In the genomic region with DNA sequence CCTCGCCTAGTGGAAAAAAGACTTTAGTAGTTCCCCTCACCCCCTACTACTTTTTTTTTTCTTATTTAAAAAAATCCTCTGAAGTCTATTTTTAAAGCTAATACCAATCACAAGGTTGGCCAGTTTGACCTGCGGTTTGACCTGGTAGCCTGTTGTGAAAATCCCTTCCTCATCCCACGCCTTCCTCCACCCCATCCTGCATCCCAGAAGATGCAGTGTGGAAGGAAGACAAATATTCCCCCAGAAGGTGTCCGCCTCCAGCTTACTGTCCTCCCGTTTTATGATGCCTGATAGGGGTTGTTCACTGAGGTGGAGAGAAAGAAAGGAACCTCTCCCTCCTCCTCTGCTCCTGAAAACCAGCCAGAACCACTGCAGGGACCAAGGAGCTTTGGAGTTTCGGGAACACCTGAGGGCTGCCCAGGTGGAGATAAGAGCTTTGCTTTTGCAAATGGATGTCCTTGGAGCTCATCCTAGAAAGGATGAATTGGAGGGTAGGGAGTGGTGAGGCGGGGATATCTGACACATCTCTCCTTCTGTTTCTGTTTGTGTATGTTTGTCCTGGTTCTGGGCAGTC, we compare ENCODE assay signal across 10 cellular contexts. TPM values are rescaled to one million over a fixed set of nuclear protein-coding genes. Genes with fewer than 3 reads are reported as not detected.
A peak's percentile ranks its signal among the peaks of the same experiment; 100 is the strongest.
DNase-seq lines count a peak whose midpoint lies in the region; ATAC-seq, FAIRE-seq and TF ChIP-seq lines count a peak whose summit lies in the region.
"Had no signal": no experiment of that assay in that cellular context is flagged by ENCODE, and none has a peak within 500 bp of the region (broad histone marks: within the 10 kb centered on the region; RNA-seq: fewer than 3 reads in every experiment).

No MANE protein-coding gene starts in this region.

- H3K27ac ChIP-seq in Panc1 (ENCODE audit: low read length): no peak overlapping the region
- no peak overlapping the region for H3K27ac ChIP-seq in iPS DF 6.9 (ENCODE audit: low read length)
- H3K27ac ChIP-seq in gastrocnemius medialis: no peak overlapping the region

- ATAC-seq in Panc1 (no peak), gastrocnemius medialis (no peak), GM21381 (IDR thresholded peaks at IDR 0.05; ENCODE audit: unreplicated experiment) (no peak)

- BruUV-seq in Panc1 (replicated peaks; lab: Mats Ljungman, UMichigan): no TSS peak

- peak; percentile 16 for FAIRE-seq in GM12891 (lab: Jason Lieb, UNC)

- no peak for TF ChIP-seq POLR2A in GM12891 (IDR thresholded peaks at IDR 0.05; ENCODE audit: low read depth, low read length)
- TF ChIP-seq POLR2A in gastrocnemius medialis (IDR thresholded peaks at IDR 0.05): no peak

- H3K36me3 ChIP-seq in Panc1 (ENCODE audit: control insufficient read depth, insufficient read depth, low read length): no peaks in the 10 kb centered on the region
- no peaks in the 10 kb centered on the region; the same call in 1 of the 2 replicates for H3K36me3 ChIP-seq in iPS DF 6.9 (ENCODE audit: control insufficient read depth, insufficient read depth, low read length)
- H3K36me3 ChIP-seq in gastrocnemius medialis: no peaks in the 10 kb centered on the region

- POLR2A ChIA-PET in Panc1 (lab: Charles Lee): no interaction called here

- intact Hi-C loops in Panc1 (cut with micrococcal nuclease; ENCODE audit: unreplicated experiment) (no loop called here), gastrocnemius medialis (cut with DNase I; ENCODE audit: low total_unique reads) (no loop called here)

- no peaks in the 10 kb centered on the region for H3K9me3 ChIP-seq in Panc1 (ENCODE audit: control insufficient read depth, insufficient read depth, low read depth, low read length)
- H3K9me3 ChIP-seq in iPS DF 6.9 (ENCODE audit: control insufficient read depth, insufficient read depth, low read length): no peaks in the 10 kb centered on the region
- no peaks in the 10 kb centered on the region for H3K9me3 ChIP-seq in gastrocnemius medialis

- WGBS in iPS DF 6.9 (ENCODE audit: insufficient coverage, insufficient read length): no CpG with 5 or more reads among the region's 7 CpGs

- H3K4me1 ChIP-seq in Panc1 (ENCODE audit: control insufficient read depth, insufficient read depth, low read length): peaks cover 5% of the 10 kb centered on the region
- peaks cover 5% of the 10 kb centered on the region; the same call in 1 of the 2 replicates for H3K4me1 ChIP-seq in iPS DF 6.9 (ENCODE audit: control insufficient read depth, insufficient read depth, low read length)
- peaks cover 6 to 11% of the 10 kb centered on the region in 2 donors for H3K4me1 ChIP-seq in gastrocnemius medialis

- CTCF ChIA-PET in Panc1 (lab: Charles Lee): no interaction called here

- in situ Hi-C loops in Panc1 (cut with HindIII; ENCODE audit: low pct_unique_long_range_greater_than_20kb, low sequenced_read_pairs): no loop called here
- in situ Hi-C loops in gastrocnemius medialis (cut with MboI; ENCODE audit: low sequenced_read_pairs in 4 of 4): no loop called here

- TF ChIP-seq CTCF in Panc1 (IDR thresholded peaks at IDR 0.05): no peak
- no peak for TF ChIP-seq CTCF in gastrocnemius medialis (IDR thresholded peaks at IDR 0.05 in 4 of 5, conservative IDR thresholded peaks at IDR 0.05 in 1 of 5)

- H3K4me3 ChIP-seq in Panc1 (ENCODE audit: low read depth in 2 of 2, low read length in 2 of 2) (peak overlapping the region; percentile 38 to 46), iPS DF 6.9 (ENCODE audit: low read length) (peak overlapping the region; percentile 31; the same call in 1 of the 2 replicates), gastrocnemius medialis (peak overlapping the region; percentile 18 to 51 (median 40))

- peaks cover 29% of the 10 kb centered on the region for H3K27me3 ChIP-seq in Panc1 (ENCODE audit: control insufficient read depth, insufficient read depth, low read length)
- peaks cover 33% of the 10 kb centered on the region for H3K27me3 ChIP-seq in iPS DF 6.9 (ENCODE audit: control insufficient read depth, insufficient read depth, low read length)
- H3K27me3 ChIP-seq in gastrocnemius medialis: peaks cover 51 to 56% (median 56%) of the 10 kb centered on the region in 3 donors

- DNase-seq in GM12891 (ENCODE audit: insufficient read length, low spot score) (no peak), Panc1 (ENCODE audit: low read depth, low spot score) (no peak), iPS DF 6.9 (ENCODE audit: low read depth, low spot score) (no peak), gastrocnemius medialis (no peak), Kasumi-1 (lab: John Stamatoyannopoulos, UW) (no peak), NCI-H2196 (lab: John Stamatoyannopoulos, UW; ENCODE audit: unreplicated experiment) (no peak)
- no peak for DNase-seq in activated CD4-positive, CD25-positive, alpha-beta regulatory T cell treated with anti-CD3 and anti-CD28 coated beads, Interleukin-2, amount 50 U/mL, for 72 hours
- DNase-seq: activated CD4-positive, alpha-beta T cell treated with anti-CD3 and anti-CD28 coated beads for 4 hours; cortex of kidney had no signal

TF ChIP-seq in GM12891, 5 proteins besides CTCF, POLR2A, EP300 and RAD21:
- TF ChIP-seq POU2F2 (IDR thresholded peaks at IDR 0.05; ENCODE audit: low read depth, low read length) (no peak), PAX5 (IDR thresholded peaks at IDR 0.05; ENCODE audit: insufficient read depth, low read length, severe bottlenecking) (no peak), SPI1 (IDR thresholded peaks at IDR 0.05; ENCODE audit: low read depth, low read length) (no peak), POLR2AphosphoS5 (IDR thresholded peaks at IDR 0.05; ENCODE audit: low read depth, low read length) (no peak), TAF1 (IDR thresholded peaks at IDR 0.05; ENCODE audit: low read depth, low read length) (no peak)

RNA-seq across cellular contexts. Expression of a gene that starts 0.9 kb away (rescaled TPM):
- polyA plus RNA-seq in GM12891 (2012; ENCODE audit: low read depth, missing spikeins): 1.5 TPM
- 0.54 TPM for total RNA-seq in Panc1 (2021; ENCODE audit: unreplicated experiment)
- polyA plus RNA-seq in Panc1 (2012; ENCODE audit: insufficient read length): 0.40 TPM
- not detected for total RNA-seq in gastrocnemius medialis

RNA-seq across cellular contexts. Expression of a gene that starts 32.6 kb away (rescaled TPM):
- 15.9 TPM for polyA plus RNA-seq in GM12891 (2012; ENCODE audit: low read depth, missing spikeins)
- total RNA-seq in Panc1 (2021; ENCODE audit: unreplicated experiment) (37.7 TPM), gastrocnemius medialis (10 to 100 TPM; 22.6 to 44.6 (median 29.5) TPM)
- 21.5 TPM for polyA plus RNA-seq in Panc1 (2012; ENCODE audit: insufficient read length)
